ENCODE assay signal across 1 cellular context in genomic region chr19:38739440-38740251, GRCh38.
TF ChIP-seq lines count a peak whose summit lies in the region.

No MANE protein-coding gene starts in this region.

TF ChIP-seq in HepG2, 621 proteins besides CTCF, POLR2A, EP300 and RAD21:
- TF ChIP-seq, protein P1, sequence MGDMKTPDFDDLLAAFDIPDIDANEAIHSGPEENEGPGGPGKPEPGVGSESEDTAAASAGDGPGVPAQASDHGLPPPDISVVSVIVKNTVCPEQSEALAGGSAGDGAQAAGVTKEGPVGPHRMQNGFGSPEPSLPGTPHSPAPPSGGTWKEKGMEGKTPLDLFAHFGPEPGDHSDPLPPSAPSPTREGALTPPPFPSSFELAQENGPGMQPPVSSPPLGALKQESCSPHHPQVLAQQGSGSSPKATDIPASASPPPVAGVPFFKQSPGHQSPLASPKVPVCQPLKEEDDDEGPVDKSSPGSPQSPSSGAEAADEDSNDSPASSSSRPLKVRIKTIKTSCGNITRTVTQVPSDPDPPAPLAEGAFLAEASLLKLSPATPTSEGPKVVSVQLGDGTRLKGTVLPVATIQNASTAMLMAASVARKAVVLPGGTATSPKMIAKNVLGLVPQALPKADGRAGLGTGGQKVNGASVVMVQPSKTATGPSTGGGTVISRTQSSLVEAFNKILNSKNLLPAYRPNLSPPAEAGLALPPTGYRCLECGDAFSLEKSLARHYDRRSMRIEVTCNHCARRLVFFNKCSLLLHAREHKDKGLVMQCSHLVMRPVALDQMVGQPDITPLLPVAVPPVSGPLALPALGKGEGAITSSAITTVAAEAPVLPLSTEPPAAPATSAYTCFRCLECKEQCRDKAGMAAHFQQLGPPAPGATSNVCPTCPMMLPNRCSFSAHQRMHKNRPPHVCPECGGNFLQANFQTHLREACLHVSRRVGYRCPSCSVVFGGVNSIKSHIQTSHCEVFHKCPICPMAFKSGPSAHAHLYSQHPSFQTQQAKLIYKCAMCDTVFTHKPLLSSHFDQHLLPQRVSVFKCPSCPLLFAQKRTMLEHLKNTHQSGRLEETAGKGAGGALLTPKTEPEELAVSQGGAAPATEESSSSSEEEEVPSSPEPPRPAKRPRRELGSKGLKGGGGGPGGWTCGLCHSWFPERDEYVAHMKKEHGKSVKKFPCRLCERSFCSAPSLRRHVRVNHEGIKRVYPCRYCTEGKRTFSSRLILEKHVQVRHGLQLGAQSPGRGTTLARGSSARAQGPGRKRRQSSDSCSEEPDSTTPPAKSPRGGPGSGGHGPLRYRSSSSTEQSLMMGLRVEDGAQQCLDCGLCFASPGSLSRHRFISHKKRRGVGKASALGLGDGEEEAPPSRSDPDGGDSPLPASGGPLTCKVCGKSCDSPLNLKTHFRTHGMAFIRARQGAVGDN (CRISPR knock-in tag; IDR thresholded peaks at IDR 0.05): peak; percentile 24; the same call in 1 of the 2 replicates
- TF ChIP-seq PAWR (CRISPR knock-in tag; IDR thresholded peaks at IDR 0.05; ENCODE audit: borderline replicate concordance): no peak
- peak; percentile 98 for TF ChIP-seq ZNF329 (CRISPR knock-in tag; IDR thresholded peaks at IDR 0.05; ENCODE audit: low read depth)
- peak; percentile 36 for TF ChIP-seq AGO1 (IDR thresholded peaks at IDR 0.05; ENCODE audit: low read depth, low read length, poor library complexity, severe bottlenecking)
